In genomic region chr12:97313471-97314190, GRCh38 we compare ENCODE assay signal across 28 cellular contexts.
DNase-seq lines count a peak whose midpoint lies in the region; ATAC-seq, FAIRE-seq and TF ChIP-seq lines count a peak whose summit lies in the region.
"Had no signal": no experiment of that assay in that cellular context is flagged by ENCODE, and none has a peak within 500 bp of the region (broad histone marks: within the 10 kb centered on the region; RNA-seq: fewer than 3 reads in every experiment).

No MANE protein-coding gene starts in this region.

- no peak overlapping the region for H2AFZ ChIP-seq in HepG2 (ENCODE audit: low read length)

- no peak for TF ChIP-seq RAD21 in HepG2 (CRISPR knock-in tag; IDR thresholded peaks at IDR 0.05)

- FAIRE-seq in HepG2 (lab: Jason Lieb, UNC), result no peak
- FAIRE-seq: GM19239, urothelium cell line had no signal

- TF ChIP-seq EP300 in HepG2 (IDR thresholded peaks at IDR 0.05; ENCODE audit: low read depth in 2 of 2, low read length in 2 of 2) (no peak), HepG2 (CRISPR knock-in tag; IDR thresholded peaks at IDR 0.05; ENCODE audit: borderline replicate concordance) (no peak)

- no peak overlapping the region for H3K9ac ChIP-seq in HepG2 (ENCODE audit: insufficient read depth, low read depth, low read length)
- H3K9ac ChIP-seq: KMS-11 had no signal

- no peaks in the 10 kb centered on the region for H3K79me2 ChIP-seq in HepG2 (ENCODE audit: insufficient read depth, low read length)

- POLR2A ChIA-PET in HepG2 (lab: Yijun Ruan, JAX), result no interaction called here

- H4K20me1 ChIP-seq in HepG2 (ENCODE audit: insufficient read depth, low read length), result no peaks in the 10 kb centered on the region

- BruUV-seq in HepG2 (replicated peaks; lab: Mats Ljungman, UMichigan), result no TSS peak

- intact Hi-C loops in HepG2 (cut with micrococcal nuclease; ENCODE audit: unreplicated experiment), result no loop called here

- H3K27ac ChIP-seq in HepG2 (ENCODE audit: extremely low read length, insufficient read depth, low read length), result no peak overlapping the region
- H3K27ac ChIP-seq: 22Rv1, adrenal gland, KMS-11, prostate gland, testis had no signal

- no peak overlapping the region for H3K4me3 ChIP-seq in HepG2 (replicated peaks in 1 of 3; ENCODE audit: insufficient read depth in 1 of 3, low read depth in 2 of 3, low read length in 3 of 3)
- H3K4me3 ChIP-seq: adrenal gland, prostate gland, testis had no signal

- H3K4me2 ChIP-seq in HepG2 (ENCODE audit: low read depth, low read length), result no peak overlapping the region
- H3K4me2 ChIP-seq: KMS-11 had no signal

- H3K36me3 ChIP-seq in HepG2 (replicated peaks in 1 of 2; ENCODE audit: control insufficient read depth in 1 of 2, insufficient read depth in 2 of 2, low read length in 2 of 2), result no peaks in the 10 kb centered on the region
- H3K36me3 ChIP-seq: adrenal gland, prostate gland had no signal

- 9% methylated on average over 2 of the region's 2 CpGs for WGBS in HepG2 (ENCODE audit: low lambda C conversion rate)

- no peaks in the 10 kb centered on the region for H3K4me1 ChIP-seq in HepG2 (ENCODE audit: insufficient read depth, low read length)
- H3K4me1 ChIP-seq: adrenal gland, prostate gland, testis had no signal

- DNase-seq in ACHN, result peak; percentile 38
- peak; percentile 1 for DNase-seq in M059J (ENCODE audit: low read depth)
- DNase-seq in astrocyte of the hippocampus (ENCODE audit: low read depth, low spot score), result peak; percentile 61
- DNase-seq in HepG2 (ENCODE audit: low spot score), result peak; percentile 12
- DNase-seq in iPS-NIHi11 (ENCODE audit: low spot score), result no peak
- DNase-seq in EL, result no peak
- no peak for DNase-seq in retina
- DNase-seq: activated B cell treated with CpG ODN at 0.5 μM for 24 hours; activated CD4-positive, alpha-beta T cell treated with anti-CD3 and anti-CD28 coated beads, Interleukin-2, amount 50 U/mL, for 1 hour; activated naive CD4-positive, alpha-beta T cell treated with anti-CD3 and anti-CD28 coated beads for 36 hours; activated T-cell treated with anti-CD3 and anti-CD28 coated beads, Interleukin-2, amount 50 U/mL, for 48 hours; adrenal gland; CD4-positive, alpha-beta T cell; GF-D8; HCEC 1CT; head of caudate nucleus; left colon; NCI-H1417 treated with DMSO at 0.1 percent for 48 hours; NCI-H2081; stimulated activated naive CD8-positive, alpha-beta T cell treated with anti-CD3 and anti-CD28 coated beads, Interleukin-15, Interleukin-2, amounts not matched to agents 100 U/mL and 50 U/mL, for 24 hours; testis had no signal

- CTCF ChIA-PET in HepG2 (lab: Yijun Ruan, JAX; ENCODE audit: low intra/inter-chr PET ratio, low total read pairs), result no interaction called here

- in situ Hi-C loops in ACHN (cut with HindIII; ENCODE audit: low pct_ligation_motif_present, low pct_unique_long_range_greater_than_20kb, low sequenced_read_pairs), result no loop called here
- in situ Hi-C loops in HepG2 (cut with HindIII; ENCODE audit: extremely low pct_ligation_motif_present, low pct_unique_long_range_greater_than_20kb), result loop anchor here (25.0 kb wide), 1 partner anchor 726 kb away; no protein-coding TSS in a partner anchor

- peak; percentile 59; the same call in 2 of the 3 replicates for ATAC-seq in HepG2
- ATAC-seq in HG03354 (IDR thresholded peaks at IDR 0.05; ENCODE audit: poor library complexity, severe bottlenecking, unreplicated experiment), result no peak
- ATAC-seq: left colon; Right ventricle myocardium inferior; stimulated activated naive CD8-positive, alpha-beta T cell treated with anti-CD3 and anti-CD28 coated beads, Interleukin-15, Interleukin-2, amounts not matched to agents 100 U/mL and 50 U/mL, for 24 hours had no signal

- H3K9me3 ChIP-seq in HepG2 (ENCODE audit: low read length), result no peaks in the 10 kb centered on the region
- H3K9me3 ChIP-seq: adrenal gland, prostate gland, testis had no signal

- H3K27me3 ChIP-seq in HepG2 (ENCODE audit: control insufficient read depth in 1 of 2, insufficient read depth in 2 of 2, low read length in 2 of 2), result no peaks in the 10 kb centered on the region
- H3K27me3 ChIP-seq: testis had no signal

- TF ChIP-seq CTCF in HepG2 (CRISPR knock-in tag; IDR thresholded peaks at IDR 0.05), result no peak

- no peak for TF ChIP-seq POLR2A in HepG2 (IDR thresholded peaks at IDR 0.05; ENCODE audit: insufficient read depth in 1 of 2, low read depth in 2 of 2, low read length in 2 of 2)

TF ChIP-seq in HepG2, 621 proteins besides CTCF, POLR2A, EP300 and RAD21:
- TF ChIP-seq ZNF570 (CRISPR knock-in tag; IDR thresholded peaks at IDR 0.05; ENCODE audit: borderline replicate concordance) (no peak), E2F5 (CRISPR knock-in tag; conservative IDR thresholded peaks at IDR 0.05) (no peak), ZFP62 (CRISPR knock-in tag; IDR thresholded peaks at IDR 0.05) (no peak), ZSCAN21 (CRISPR knock-in tag; IDR thresholded peaks at IDR 0.05; ENCODE audit: borderline replicate concordance) (no peak), HNF4A (CRISPR knock-in tag; IDR thresholded peaks at IDR 0.05) (no peak), FOXK2 (IDR thresholded peaks at IDR 0.05) (no peak)
- TF ChIP-seq, protein P1, sequence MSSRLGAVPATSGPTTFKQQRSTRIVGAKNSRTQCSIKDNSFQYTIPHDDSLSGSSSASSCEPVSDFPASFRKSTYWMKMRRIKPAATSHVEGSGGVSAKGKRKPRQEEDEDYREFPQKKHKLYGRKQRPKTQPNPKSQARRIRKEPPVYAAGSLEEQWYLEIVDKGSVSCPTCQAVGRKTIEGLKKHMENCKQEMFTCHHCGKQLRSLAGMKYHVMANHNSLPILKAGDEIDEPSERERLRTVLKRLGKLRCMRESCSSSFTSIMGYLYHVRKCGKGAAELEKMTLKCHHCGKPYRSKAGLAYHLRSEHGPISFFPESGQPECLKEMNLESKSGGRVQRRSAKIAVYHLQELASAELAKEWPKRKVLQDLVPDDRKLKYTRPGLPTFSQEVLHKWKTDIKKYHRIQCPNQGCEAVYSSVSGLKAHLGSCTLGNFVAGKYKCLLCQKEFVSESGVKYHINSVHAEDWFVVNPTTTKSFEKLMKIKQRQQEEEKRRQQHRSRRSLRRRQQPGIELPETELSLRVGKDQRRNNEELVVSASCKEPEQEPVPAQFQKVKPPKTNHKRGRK (CRISPR knock-in tag; IDR thresholded peaks at IDR 0.05), result no peak

Comparison
In these comparisons a context has a peak if more than half of its experiments do, and no peak if none do; other contexts are left out.
1. DNase-seq: peak in ACHN (single experiment), M059J (single experiment), astrocyte of the hippocampus (single experiment) and HepG2 (single experiment); none in iPS-NIHi11 (single experiment), EL (single experiment) and retina (single experiment).